ENCODE assay signal across 8 cellular contexts in genomic region chr10:3777876-3778707, GRCh38. TPM values are rescaled to one million over a fixed set of nuclear protein-coding genes. Genes with fewer than 3 reads are reported as not detected.
DNase-seq lines count a peak whose midpoint lies in the region; ATAC-seq and TF ChIP-seq lines count a peak whose summit lies in the region.

No MANE protein-coding gene starts in this region.

- H3K36me3 ChIP-seq in right lobe of liver (peaks cover 14 to 66% (median 46%) of the 10 kb centered on the region in 4 donors), tibial artery (peaks cover 55 to 62% (median 58%) of the 10 kb centered on the region in 3 donors)

- H3K9me3 Mint-ChIP-seq in activated T-cell treated with anti-CD3 and anti-CD28 coated beads, Interleukin-2, amount 50 U/mL, for 4 hours, result no peaks in the 10 kb centered on the region
- H3K9me3 Mint-ChIP-seq in MCF 10A (ENCODE audit: unreplicated experiment), result no peaks in the 10 kb centered on the region

- TF ChIP-seq POLR2A in right lobe of liver (IDR thresholded peaks at IDR 0.05), result peak; percentile 37

- no peak for ATAC-seq in activated T-cell treated with anti-CD3 and anti-CD28 coated beads, Interleukin-2, amount 50 U/mL, for 4 hours
- no peak for ATAC-seq in right lobe of liver

- H3K4me3 Mint-ChIP-seq in activated T-cell treated with anti-CD3 and anti-CD28 coated beads, Interleukin-2, amount 50 U/mL, for 4 hours, result peak overlapping the region; percentile 95
- peak overlapping the region; percentile 96 for H3K4me3 Mint-ChIP-seq in MCF 10A (ENCODE audit: unreplicated experiment)

- no peaks in the 10 kb centered on the region for H3K27me3 Mint-ChIP-seq in activated T-cell treated with anti-CD3 and anti-CD28 coated beads, Interleukin-2, amount 50 U/mL, for 4 hours (ENCODE audit: low read depth)
- H3K27me3 Mint-ChIP-seq in MCF 10A (ENCODE audit: insufficient read depth, unreplicated experiment), result no peaks in the 10 kb centered on the region

- H3K36me3 Mint-ChIP-seq in activated T-cell treated with anti-CD3 and anti-CD28 coated beads, Interleukin-2, amount 50 U/mL, for 4 hours (ENCODE audit: insufficient read depth), result peaks cover 81% of the 10 kb centered on the region
- peaks cover 100% of the 10 kb centered on the region for H3K36me3 Mint-ChIP-seq in MCF 10A (ENCODE audit: insufficient read depth, unreplicated experiment)

- H3K4me1 Mint-ChIP-seq in activated T-cell treated with anti-CD3 and anti-CD28 coated beads, Interleukin-2, amount 50 U/mL, for 4 hours (ENCODE audit: low read depth), result peaks cover 81% of the 10 kb centered on the region
- peaks cover 46% of the 10 kb centered on the region for H3K4me1 Mint-ChIP-seq in MCF 10A (ENCODE audit: insufficient read depth, unreplicated experiment)

- CTCF ChIA-PET in MCF 10A (lab: Yijun Ruan, JAX), result interaction anchor here (0.5 to 1.2 kb wide), 7 partner anchors 73 to 987 kb away, joined by 3 to 4 read pairs (median 3); no protein-coding TSS in a partner anchor

- H3K4me1 ChIP-seq in right lobe of liver (peaks cover 0 to 24% (median 5%) of the 10 kb centered on the region in 4 donors), tibial artery (peaks cover 0 to 65% (median 48%) of the 10 kb centered on the region in 4 donors)

- intact Hi-C loops in MCF 10A (cut with micrococcal nuclease) (loop anchor here (10.0 kb wide), 1 partner anchor 153 kb away; no protein-coding TSS in a partner anchor), right lobe of liver (cut with DNase I) (no loop called here), tibial artery (cut with DNase I; ENCODE audit: low total_unique reads) (no loop called here)

- 69% methylated on average over 8 of the region's 8 CpGs for WGBS in right lobe of liver (ENCODE audit: insufficient coverage, low coverage, low lambda C conversion rate, missing lambda C conversion rate)

- BruUV-seq in MCF 10A (replicated peaks; lab: Mats Ljungman, UMichigan), result no TSS peak

- no peak for TF ChIP-seq CTCF in MCF 10A (IDR thresholded peaks at IDR 0.05; ENCODE audit: unreplicated experiment)
- no peak for TF ChIP-seq CTCF in right lobe of liver (IDR thresholded peaks at IDR 0.05)
- no peak for TF ChIP-seq CTCF in tibial artery (IDR thresholded peaks at IDR 0.05)

- DNase-seq in activated T-cell treated with anti-CD3 and anti-CD28 coated beads, Interleukin-2, amount 50 U/mL, for 4 hours, result no peak
- DNase-seq in activated T-cell treated with anti-CD3 and anti-CD28 coated beads, Interleukin-2, amount 50 U/mL, for 1 hour, result no peak
- DNase-seq in MCF 10A (ENCODE audit: unreplicated experiment), result peak; percentile 17
- DNase-seq in right lobe of liver, result no peak
- DNase-seq in tibial artery, result no peak
- DNase-seq in A172 (ENCODE audit: low spot score), result no peak
- DNase-seq in NCI-H1417 (lab: John Stamatoyannopoulos, UW), result no peak
- DNase-seq in kidney glomerular epithelial cell (lab: John Stamatoyannopoulos, UW), result no peak

- no peaks in the 10 kb centered on the region for H3K27me3 ChIP-seq in right lobe of liver
- no peaks in the 10 kb centered on the region for H3K27me3 ChIP-seq in tibial artery

- H3K9me3 ChIP-seq in right lobe of liver (no peaks in the 10 kb centered on the region), tibial artery (no peaks in the 10 kb centered on the region)

- H3K27ac ChIP-seq in right lobe of liver, result peak overlapping the region in 2 of 3 donors; percentile 22 to 67
- peak overlapping the region; percentile 100 for H3K27ac ChIP-seq in tibial artery

- POLR2A ChIA-PET in MCF 10A (lab: Yijun Ruan, JAX), result interaction anchor here (0.6 to 12.0 kb wide), 35 partner anchors 14 to 989 kb away, joined by 3 to 208 read pairs (median 4); no protein-coding TSS in a partner anchor

- H3K4me3 ChIP-seq in right lobe of liver, result no peak overlapping the region
- H3K4me3 ChIP-seq in tibial artery, result peak overlapping the region; percentile 99

- H3K27ac Mint-ChIP-seq in MCF 10A (ENCODE audit: low read depth, unreplicated experiment), result peak overlapping the region; percentile 75

RNA-seq across cellular contexts. Expression of gene KLF6, which starts 6.9 kb away (rescaled TPM):
- 100 to 1,000 TPM; 188 to 247 (median 209) TPM for total RNA-seq in activated T-cell treated with anti-CD3 and anti-CD28 coated beads, Interleukin-2, amount 50 U/mL, for 4 hours
- 253 and 282 TPM in 2 replicates for total RNA-seq in MCF 10A (2022)
- 10 to 100 TPM; 25.2 to 86.4 (median 75.2) TPM for total RNA-seq in right lobe of liver
- 20.3 and 20.4 TPM in 2 replicates for total RNA-seq in A172 (2014; rRNA removed; shearing (Covaris generic))

Comparison
In these comparisons a context has a peak if more than half of its experiments do, and no peak if none do; other contexts are left out.
1. H3K4me3 ChIP-seq: peak in tibial artery (2 of 2); none in right lobe of liver (0 of 3).